ENCODE assay signal across 14 cellular contexts in genomic region chr18:75811156-75811555, GRCh38.
DNase-seq lines count a peak whose midpoint lies in the region; ATAC-seq and TF ChIP-seq lines count a peak whose summit lies in the region.
"Had no signal": no experiment of that assay in that cellular context is flagged by ENCODE, and none has a peak within 500 bp of the region (broad histone marks: within the 10 kb centered on the region; RNA-seq: fewer than 3 reads in every experiment).

No MANE protein-coding gene starts in this region.

- H3K36me3 Mint-ChIP-seq in activated naive CD8-positive, alpha-beta T cell treated with anti-CD3 and anti-CD28 coated beads, Interleukin-2, amount 50 U/mL, for 24 hours (ENCODE audit: low read depth), result no peaks in the 10 kb centered on the region

- H3K36me3 ChIP-seq in mesendoderm (ENCODE audit: control insufficient read depth, insufficient read depth, low read length) (no peaks in the 10 kb centered on the region), uterus (no peaks in the 10 kb centered on the region), ascending aorta (no peaks in the 10 kb centered on the region), psoas muscle (ENCODE audit: insufficient read depth in 1 of 2, low read depth in 1 of 2) (no peaks in the 10 kb centered on the region)
- H3K36me3 ChIP-seq: tibial nerve had no signal

- H2AK5ac ChIP-seq in mesendoderm (ENCODE audit: low read length), result no peak overlapping the region

- no peak overlapping the region for H2BK120ac ChIP-seq in mesendoderm (ENCODE audit: low read depth, low read length)

- H3K23ac ChIP-seq in mesendoderm (ENCODE audit: low read length), result no peak overlapping the region

- H3K27ac ChIP-seq in mesendoderm (ENCODE audit: low read depth, low read length), result no peak overlapping the region
- H3K27ac ChIP-seq in uterus, result peak overlapping the region; percentile 17 to 18
- no peak overlapping the region for H3K27ac ChIP-seq in ascending aorta
- no peak overlapping the region for H3K27ac ChIP-seq in psoas muscle
- H3K27ac ChIP-seq: tibial nerve had no signal

- no peak overlapping the region for H3K4me3 Mint-ChIP-seq in activated naive CD8-positive, alpha-beta T cell treated with anti-CD3 and anti-CD28 coated beads, Interleukin-2, amount 50 U/mL, for 24 hours
- H3K4me3 Mint-ChIP-seq: activated CD8-positive, alpha-beta T cell treated with anti-CD3 and anti-CD28 coated beads for 36 hours had no signal

- no peak overlapping the region for H3K56ac ChIP-seq in mesendoderm (ENCODE audit: low read length)

- H2BK15ac ChIP-seq in mesendoderm (replicated peaks; ENCODE audit: low read depth), result no peak overlapping the region

- no peak overlapping the region for H3K18ac ChIP-seq in mesendoderm (ENCODE audit: low read length)

- intact Hi-C loops in uterus (cut with DNase I; ENCODE audit: low total_unique reads), result no loop called here
- intact Hi-C loops in ascending aorta (cut with DNase I), result no loop called here
- intact Hi-C loops in psoas muscle (cut with DNase I), result no loop called here

- no peaks in the 10 kb centered on the region for H3K79me2 ChIP-seq in mesendoderm (ENCODE audit: control insufficient read depth, insufficient read depth, low read length)

- no peak overlapping the region for H3K9ac ChIP-seq in mesendoderm (ENCODE audit: low read length)

- H3K9me3 ChIP-seq in uterus, result no peaks in the 10 kb centered on the region
- no peaks in the 10 kb centered on the region for H3K9me3 ChIP-seq in ascending aorta
- H3K9me3 ChIP-seq in psoas muscle, result no peaks in the 10 kb centered on the region
- H3K9me3 ChIP-seq: tibial nerve had no signal

- peaks cover 12% of the 10 kb centered on the region for H3K27me3 Mint-ChIP-seq in activated naive CD8-positive, alpha-beta T cell treated with anti-CD3 and anti-CD28 coated beads, Interleukin-2, amount 50 U/mL, for 24 hours

- DNase-seq in NCI-H2196 (lab: John Stamatoyannopoulos, UW; ENCODE audit: unreplicated experiment) (peak; percentile 20), NCI-H2196 treated with DMSO at 0.1 percent for 48 hours (lab: John Stamatoyannopoulos, UW; ENCODE audit: unreplicated experiment) (no peak), NCI-H446 treated with DMSO at 0.1 percent for 48 hours (lab: John Stamatoyannopoulos, UW) (peak; percentile 5), mesendoderm (peak; percentile 68), uterus (no peak), ascending aorta (ENCODE audit: low spot score in 2 of 2) (no peak), psoas muscle (no peak)
- DNase-seq in activated naive CD8-positive, alpha-beta T cell treated with anti-CD3 and anti-CD28 coated beads, Interleukin-2, amount 50 U/mL, for 24 hours, result no peak
- DNase-seq: activated CD8-positive, alpha-beta T cell treated with anti-CD3 and anti-CD28 coated beads for 36 hours; erythroblast; head of caudate nucleus had no signal

- no peak overlapping the region for H2BK5ac ChIP-seq in mesendoderm (ENCODE audit: low read length)

- H3K27ac Mint-ChIP-seq in activated naive CD8-positive, alpha-beta T cell treated with anti-CD3 and anti-CD28 coated beads, Interleukin-2, amount 50 U/mL, for 24 hours, result no peak overlapping the region
- H3K27ac Mint-ChIP-seq: activated CD8-positive, alpha-beta T cell treated with anti-CD3 and anti-CD28 coated beads for 36 hours; activated T-helper 2 cell treated with anti-CD3 and anti-CD28 coated beads, Interferon-gamma antibody, Interleukin-2, Interleukin-4, amounts not matched to agents 10 μg/mL and 5 μg/mL and 100 μg/mL, durations not matched to agents 14 hours and 24 hours and 36 hours had no signal

- H3K4me2 ChIP-seq in mesendoderm (ENCODE audit: low read length), result no peak overlapping the region

- H3K4me3 ChIP-seq in mesendoderm (ENCODE audit: low read length) (no peak overlapping the region), uterus (no peak overlapping the region), ascending aorta (no peak overlapping the region), psoas muscle (no peak overlapping the region)
- H3K4me3 ChIP-seq: tibial nerve had no signal

- H3K79me1 ChIP-seq in mesendoderm (ENCODE audit: low read length), result no peaks in the 10 kb centered on the region

- WGBS in mesendoderm (ENCODE audit: extremely low coverage, insufficient coverage, low lambda C conversion rate), result no CpG with 5 or more reads among the region's 4 CpGs
- 20 to 37% (median 23%) methylated on average over 4 of the region's 4 CpGs for WGBS in psoas muscle, 3 donors

- H3K27me3 ChIP-seq in mesendoderm (ENCODE audit: insufficient read depth, low read length, poor library complexity), result no peaks in the 10 kb centered on the region
- no peaks in the 10 kb centered on the region for H3K27me3 ChIP-seq in uterus
- H3K27me3 ChIP-seq in ascending aorta, result no peaks in the 10 kb centered on the region
- H3K27me3 ChIP-seq in psoas muscle (ENCODE audit: insufficient read depth in 3 of 3, low read length in 2 of 3), result peaks cover 0 to 6% (median 0%) of the 10 kb centered on the region in 3 donors
- H3K27me3 ChIP-seq: tibial nerve had no signal

- no peak overlapping the region for H4K8ac ChIP-seq in mesendoderm (ENCODE audit: low read depth, low read length)

- TF ChIP-seq CTCF in uterus (IDR thresholded peaks at IDR 0.05) (no peak), ascending aorta (IDR thresholded peaks at IDR 0.05) (no peak), psoas muscle (IDR thresholded peaks at IDR 0.05) (no peak)

- no peak overlapping the region for H4K5ac ChIP-seq in mesendoderm (ENCODE audit: low read length)

- TF ChIP-seq POLR2A in uterus (IDR thresholded peaks at IDR 0.05), result no peak

- H3K4me1 ChIP-seq in mesendoderm (ENCODE audit: control insufficient read depth, low read depth, low read length) (no peaks in the 10 kb centered on the region), uterus (no peaks in the 10 kb centered on the region), ascending aorta (no peaks in the 10 kb centered on the region), psoas muscle (no peaks in the 10 kb centered on the region)
- H3K4me1 ChIP-seq: tibial nerve had no signal

- H3K4me1 Mint-ChIP-seq in activated naive CD8-positive, alpha-beta T cell treated with anti-CD3 and anti-CD28 coated beads, Interleukin-2, amount 50 U/mL, for 24 hours, result no peaks in the 10 kb centered on the region

- no peak for ATAC-seq in activated naive CD8-positive, alpha-beta T cell treated with anti-CD3 and anti-CD28 coated beads, Interleukin-2, amount 50 U/mL, for 24 hours
- ATAC-seq in psoas muscle, result no peak
- ATAC-seq: activated CD8-positive, alpha-beta T cell treated with anti-CD3 and anti-CD28 coated beads for 36 hours; SK-N-SH treated with all-trans-retinoic acid at 6 μM for 48 hours had no signal

- no peaks in the 10 kb centered on the region for H3K9me3 Mint-ChIP-seq in activated naive CD8-positive, alpha-beta T cell treated with anti-CD3 and anti-CD28 coated beads, Interleukin-2, amount 50 U/mL, for 24 hours
- H3K9me3 Mint-ChIP-seq: activated CD8-positive, alpha-beta T cell treated with anti-CD3 and anti-CD28 coated beads for 36 hours; activated T-helper 2 cell treated with anti-CD3 and anti-CD28 coated beads, Interferon-gamma antibody, Interleukin-2, Interleukin-4, amounts not matched to agents 10 μg/mL and 5 μg/mL and 100 μg/mL, durations not matched to agents 14 hours and 24 hours and 36 hours had no signal

- H3K4ac ChIP-seq in mesendoderm (ENCODE audit: low read depth, low read length), result no peak overlapping the region

Comparison
In these comparisons a context has a peak if more than half of its experiments do, and no peak if none do; other contexts are left out.
1. DNase-seq: peak in NCI-H2196 (single experiment), NCI-H446 treated with DMSO at 0.1 percent for 48 hours (single experiment) and mesendoderm (single experiment); none in NCI-H2196 treated with DMSO at 0.1 percent for 48 hours (single experiment), uterus (0 of 2), activated naive CD8-positive, alpha-beta T cell treated with anti-CD3 and anti-CD28 coated beads, Interleukin-2, amount 50 U/mL, for 24 hours (single experiment), ascending aorta (0 of 2) and psoas muscle (0 of 2).
2. H3K27ac ChIP-seq: peak in uterus (2 of 2); none in mesendoderm (single experiment), ascending aorta (0 of 2) and psoas muscle (single experiment).